In the genomic region with DNA sequence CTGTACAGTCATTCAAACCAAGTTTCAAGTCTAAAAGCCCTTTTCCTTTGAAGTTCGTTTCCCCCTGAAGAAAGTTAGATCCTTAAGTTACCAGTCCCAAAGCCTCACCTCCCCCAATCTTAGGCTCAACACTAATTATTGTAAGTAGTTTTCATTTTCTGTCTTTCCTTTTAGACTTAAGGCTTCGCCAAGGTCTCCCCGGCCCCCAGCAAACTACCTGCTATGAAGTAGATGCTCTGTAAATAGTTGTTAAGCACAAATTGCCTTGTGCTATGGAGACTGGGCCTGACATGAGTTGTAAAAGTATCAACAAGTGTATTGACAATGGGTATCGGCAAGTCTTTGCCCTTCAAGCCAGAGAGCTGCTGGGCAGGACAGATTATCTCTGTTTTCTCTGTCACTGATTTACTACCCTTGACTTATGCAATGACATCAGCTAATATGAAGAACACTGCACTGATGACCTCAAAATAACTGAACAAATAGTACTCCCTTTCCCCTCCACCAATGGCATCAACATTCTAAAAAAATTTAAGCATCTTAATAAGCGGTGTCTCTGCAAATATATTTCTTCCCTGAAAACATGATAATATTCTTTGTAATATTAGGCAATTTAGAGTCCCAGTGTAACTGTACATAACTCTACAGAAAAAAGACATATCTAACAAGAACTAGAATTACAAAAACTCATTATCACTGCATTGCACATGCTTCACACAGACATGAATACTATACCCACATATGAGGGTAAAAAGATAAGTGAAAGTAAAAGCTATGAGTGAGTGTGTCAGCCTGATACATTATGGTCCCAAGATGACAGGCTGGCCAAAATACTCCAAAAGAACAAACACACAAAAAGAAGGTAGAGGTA, we compare ENCODE assay signal across 1 cellular context.
TF ChIP-seq lines count a peak whose summit lies in the region.

No MANE protein-coding gene starts in this region.

TF ChIP-seq in IMR-90, 13 proteins besides CTCF, POLR2A, EP300 and RAD21:
- TF ChIP-seq CHD1 (IDR thresholded peaks at IDR 0.05; ENCODE audit: low read depth, low read length): no peak
